Comparison of ENCODE assay signal across 1 cellular context in genomic region chr22:34845391-34845790, GRCh38.
TF ChIP-seq lines count a peak whose summit lies in the region.

No MANE protein-coding gene starts in this region.

TF ChIP-seq in WTC11, 78 proteins besides CTCF, POLR2A, EP300 and RAD21 (continued from another document):
- TF ChIP-seq, protein P1, sequence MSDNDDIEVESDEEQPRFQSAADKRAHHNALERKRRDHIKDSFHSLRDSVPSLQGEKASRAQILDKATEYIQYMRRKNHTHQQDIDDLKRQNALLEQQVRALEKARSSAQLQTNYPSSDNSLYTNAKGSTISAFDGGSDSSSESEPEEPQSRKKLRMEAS (CRISPR knock-in tag; IDR thresholded peaks at IDR 0.05) = no peak
- TF ChIP-seq SOX15 (CRISPR knock-in tag; IDR thresholded peaks at IDR 0.05) (no peak), ZSCAN18 (CRISPR knock-in tag; IDR thresholded peaks at IDR 0.05) (no peak), AFF4 (CRISPR knock-in tag; IDR thresholded peaks at IDR 0.05; ENCODE audit: borderline replicate concordance) (no peak), ETV6 (CRISPR knock-in tag; IDR thresholded peaks at IDR 0.05) (no peak), CREM (CRISPR knock-in tag; IDR thresholded peaks at IDR 0.05) (no peak), SMAD4 (CRISPR knock-in tag; IDR thresholded peaks at IDR 0.05) (no peak), GRHL2 (CRISPR knock-in tag; IDR thresholded peaks at IDR 0.05; ENCODE audit: insufficient replicate concordance, severe bottlenecking) (no peak), RORB (CRISPR knock-in tag; IDR thresholded peaks at IDR 0.05) (no peak), NR3C1 (CRISPR knock-in tag; conservative IDR thresholded peaks at IDR 0.05; ENCODE audit: low read depth) (no peak), SMAD3 (CRISPR knock-in tag; IDR thresholded peaks at IDR 0.05; ENCODE audit: borderline replicate concordance) (no peak), ZNF219 (CRISPR knock-in tag; IDR thresholded peaks at IDR 0.05; ENCODE audit: borderline replicate concordance) (no peak), MXD4 (CRISPR knock-in tag; IDR thresholded peaks at IDR 0.05; ENCODE audit: borderline replicate concordance) (no peak)
- TF ChIP-seq, protein P2, sequence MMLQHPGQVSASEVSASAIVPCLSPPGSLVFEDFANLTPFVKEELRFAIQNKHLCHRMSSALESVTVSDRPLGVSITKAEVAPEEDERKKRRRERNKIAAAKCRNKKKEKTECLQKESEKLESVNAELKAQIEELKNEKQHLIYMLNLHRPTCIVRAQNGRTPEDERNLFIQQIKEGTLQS (CRISPR knock-in tag; conservative IDR thresholded peaks at IDR 0.05) = no peak
- TF ChIP-seq, protein P3, sequence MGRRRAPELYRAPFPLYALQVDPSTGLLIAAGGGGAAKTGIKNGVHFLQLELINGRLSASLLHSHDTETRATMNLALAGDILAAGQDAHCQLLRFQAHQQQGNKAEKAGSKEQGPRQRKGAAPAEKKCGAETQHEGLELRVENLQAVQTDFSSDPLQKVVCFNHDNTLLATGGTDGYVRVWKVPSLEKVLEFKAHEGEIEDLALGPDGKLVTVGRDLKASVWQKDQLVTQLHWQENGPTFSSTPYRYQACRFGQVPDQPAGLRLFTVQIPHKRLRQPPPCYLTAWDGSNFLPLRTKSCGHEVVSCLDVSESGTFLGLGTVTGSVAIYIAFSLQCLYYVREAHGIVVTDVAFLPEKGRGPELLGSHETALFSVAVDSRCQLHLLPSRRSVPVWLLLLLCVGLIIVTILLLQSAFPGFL (CRISPR knock-in tag; IDR thresholded peaks at IDR 0.05; ENCODE audit: borderline replicate concordance) = no peak
TF ChIP-seq in WTC11: peak in this region for 0.
